Comparison of ENCODE assay signal across 1 cellular context in genomic region chr15:65463096-65463495, GRCh38. TPM values are rescaled to one million over a fixed set of nuclear protein-coding genes. Genes with fewer than 3 reads are reported as not detected.
"Had no signal": no experiment of that assay in that cellular context is flagged by ENCODE, and none has a peak within 500 bp of the region (broad histone marks: within the 10 kb centered on the region; RNA-seq: fewer than 3 reads in every experiment).

No MANE protein-coding gene starts in this region.

RNA-seq across cellular contexts. Expression of gene IGDCC4, which starts 40.3 kb away (rescaled TPM):
- polyA plus RNA-seq: aorta had no signal
